8 cellular contexts compared by ENCODE assay signal in genomic region chr9:128094166-128094949, GRCh38. TPM values are rescaled to one million over a fixed set of nuclear protein-coding genes. Genes with fewer than 3 reads are reported as not detected.
A peak's percentile ranks its signal among the peaks of the same experiment; 100 is the strongest.
DNase-seq lines count a peak whose midpoint lies in the region; ATAC-seq and TF ChIP-seq lines count a peak whose summit lies in the region.

No MANE protein-coding gene starts in this region.

- H3K79me2 ChIP-seq in OCI-LY7 (ENCODE audit: insufficient read depth, low read depth, low read length), result peaks cover 55% of the 10 kb centered on the region

- H3K27me3 Mint-ChIP-seq in CD4-positive, alpha-beta T cell, result no peaks in the 10 kb centered on the region

- H3K27ac Mint-ChIP-seq in CD4-positive, alpha-beta T cell, result peak overlapping the region; percentile 90

- no peaks in the 10 kb centered on the region for H3K9me2 ChIP-seq in OCI-LY7 (ENCODE audit: insufficient read depth, low read length)

- no peak overlapping the region for H2AFZ ChIP-seq in OCI-LY7 (ENCODE audit: low read length)

- ATAC-seq in CD4-positive, alpha-beta T cell (ENCODE audit: poor library complexity), result peak; percentile 78
- ATAC-seq in GM21367 (IDR thresholded peaks at IDR 0.05; ENCODE audit: unreplicated experiment), result peak; percentile 77

- H3K4me3 ChIP-seq in OCI-LY7 (ENCODE audit: low read depth, low read length, poor library complexity, severe bottlenecking) (no peak overlapping the region), epithelial cell of proximal tubule (ENCODE audit: low read depth, low read length) (peak overlapping the region; percentile 35), muscle layer of duodenum (ENCODE audit: low read depth in 1 of 2, low read length in 2 of 2) (peak overlapping the region in 1 of 2 donors; percentile 33)

- peak; percentile 33 to 69 (median 55) for DNase-seq in CD4-positive, alpha-beta T cell
- peak; percentile 92 for DNase-seq in HS-5 (ENCODE audit: low read depth)
- peak; percentile 58 for DNase-seq in OCI-LY7 (ENCODE audit: low spot score)
- peak; percentile 60 for DNase-seq in activated T-cell treated with anti-CD3 and anti-CD28 coated beads for 4 hours
- peak; percentile 78 for DNase-seq in epithelial cell of proximal tubule (ENCODE audit: low read depth)
- DNase-seq in stimulated activated CD8-positive, alpha-beta memory T cell treated with anti-CD3 and anti-CD28 coated beads, Interleukin-4, amount 100 ng/mL, for 4 hours (ENCODE audit: low read depth in 2 of 2, low spot score in 1 of 2), result peak; percentile 37 to 52

- peak overlapping the region; percentile 62 for H3K27ac ChIP-seq in CD4-positive, alpha-beta T cell (ENCODE audit: low read depth, low read length)
- H3K27ac ChIP-seq in OCI-LY7 (ENCODE audit: low read depth, low read length, poor library complexity, severe bottlenecking) (no peak overlapping the region), muscle layer of duodenum (ENCODE audit: low read length) (peak overlapping the region; percentile 98)

- H3K36me3 ChIP-seq in OCI-LY7 (ENCODE audit: insufficient read depth, low read length) (peaks cover 33% of the 10 kb centered on the region; the same call in 1 of the 2 replicates), muscle layer of duodenum (ENCODE audit: control insufficient read depth in 1 of 2, insufficient read depth in 2 of 2, low read length in 2 of 2) (peaks cover 3 to 10% of the 10 kb centered on the region in 2 donors)

- no peaks in the 10 kb centered on the region for H3K9me3 ChIP-seq in CD4-positive, alpha-beta T cell (ENCODE audit: control insufficient read depth, low read length)
- H3K9me3 ChIP-seq in OCI-LY7 (ENCODE audit: low read length) (no peaks in the 10 kb centered on the region), muscle layer of duodenum (ENCODE audit: control insufficient read depth in 1 of 2, low read length in 2 of 2) (no peaks in the 10 kb centered on the region)

- peak overlapping the region; percentile 9; the same call in 1 of the 2 replicates for H3K4me2 ChIP-seq in OCI-LY7 (ENCODE audit: low read length)

- no peak for TF ChIP-seq CTCF in CD4-positive, alpha-beta T cell (IDR thresholded peaks at IDR 0.05)
- TF ChIP-seq CTCF in OCI-LY7 (conservative IDR thresholded peaks at IDR 0.05; ENCODE audit: low read length) (no peak), epithelial cell of proximal tubule (conservative IDR thresholded peaks at IDR 0.05; ENCODE audit: low read depth, low read length) (no peak)

- BruUV-seq in OCI-LY7 (replicated peaks; lab: Mats Ljungman, UMichigan), result no TSS peak

- no peaks in the 10 kb centered on the region for H3K27me3 ChIP-seq in CD4-positive, alpha-beta T cell (ENCODE audit: control insufficient read depth, insufficient read depth, low read length)
- no peaks in the 10 kb centered on the region for H3K27me3 ChIP-seq in muscle layer of duodenum (ENCODE audit: low read depth, low read length)

- H3K9me3 Mint-ChIP-seq in CD4-positive, alpha-beta T cell, result no peaks in the 10 kb centered on the region

- H3K36me3 Mint-ChIP-seq in CD4-positive, alpha-beta T cell (ENCODE audit: low read depth), result peaks cover 29% of the 10 kb centered on the region

- CTCF ChIA-PET in CD4-positive, alpha-beta T cell (lab: Charles Lee), result interaction anchor here (1.5 kb wide), 1 partner anchor 23 kb away, joined by 7 read pairs; no protein-coding TSS in a partner anchor
- CTCF ChIA-PET in OCI-LY7 (lab: Charles Lee; ENCODE audit: unreplicated experiment), result no interaction called here

- peaks cover 79% of the 10 kb centered on the region for H3K4me1 Mint-ChIP-seq in CD4-positive, alpha-beta T cell (ENCODE audit: low read depth)

- H3K4me1 ChIP-seq in OCI-LY7 (ENCODE audit: insufficient read depth, low read length, poor library complexity, severe bottlenecking) (peaks cover 23% of the 10 kb centered on the region), muscle layer of duodenum (ENCODE audit: control insufficient read depth in 1 of 2, insufficient read depth in 2 of 2, low read length in 2 of 2) (peaks cover 24 to 52% of the 10 kb centered on the region in 2 donors)

- POLR2A ChIA-PET in CD4-positive, alpha-beta T cell (lab: Charles Lee), result interaction anchor here (1.3 to 5.0 kb wide), 5 partner anchors 9 to 164 kb away, joined by 3 to 39 read pairs (median 10); partner anchors contain the start of genes DPM2, NAIF1, PIP5KL1 and SLC25A25
- POLR2A ChIA-PET in OCI-LY7 (lab: Charles Lee), result no interaction called here

- peak overlapping the region; percentile 78 for H3K4me3 Mint-ChIP-seq in CD4-positive, alpha-beta T cell

- H4K20me1 ChIP-seq in OCI-LY7 (ENCODE audit: insufficient read depth, low read length), result peaks cover 5% of the 10 kb centered on the region

- intact Hi-C loops in CD4-positive, alpha-beta T cell (cut with DNase I, micrococcal nuclease), result no loop called here
- intact Hi-C loops in OCI-LY7 (cut with micrococcal nuclease; ENCODE audit: unreplicated experiment), result no loop called here

RNA-seq across cellular contexts. Expression of gene SLC25A25, which starts 26.3 kb away (rescaled TPM):
- total RNA-seq in CD4-positive, alpha-beta T cell, result 10 to 100 TPM; 16.9 to 17.7 TPM
- total RNA-seq in OCI-LY7 (2014; rRNA removed; shearing (Covaris generic)), result 21.4 and 23.7 TPM in 2 replicates
- 17.6 and 20.2 TPM in 2 replicates for total RNA-seq in OCI-LY7 (2022)
- total RNA-seq in epithelial cell of proximal tubule, result 7.3 and 12.2 TPM in 2 replicates

RNA-seq across cellular contexts. Expression of gene NAIF1, which starts 27.2 kb away (rescaled TPM):
- 10 to 100 TPM; 11.5 to 16.8 TPM for total RNA-seq in CD4-positive, alpha-beta T cell
- total RNA-seq in OCI-LY7 (2014; rRNA removed; shearing (Covaris generic)), result 8.6 TPM in 2 replicates
- total RNA-seq in OCI-LY7 (2022) (14.8 and 14.9 TPM in 2 replicates), epithelial cell of proximal tubule (7.0 and 9.0 TPM in 2 replicates)

RNA-seq across cellular contexts. Expression of gene PTGES2, which starts 33.2 kb away (rescaled TPM):
- total RNA-seq in CD4-positive, alpha-beta T cell, result 10 to 100 TPM; 43.7 to 43.8 TPM
- 67.4 and 68.1 TPM in 2 replicates for total RNA-seq in OCI-LY7 (2014; rRNA removed; shearing (Covaris generic))
- total RNA-seq in OCI-LY7 (2022) (59.2 and 76.3 TPM in 2 replicates), epithelial cell of proximal tubule (58.5 and 91.0 TPM in 2 replicates)

RNA-seq across cellular contexts. Expression of gene LCN2, which starts 54.9 kb away (rescaled TPM):
- total RNA-seq in CD4-positive, alpha-beta T cell, result not detected
- total RNA-seq in OCI-LY7 (2014; rRNA removed; shearing (Covaris generic)), result not detected in 2 replicates
- total RNA-seq in OCI-LY7 (2022) (not detected in 2 replicates), epithelial cell of proximal tubule (45.7 and 106 TPM in 2 replicates)
